9 cellular contexts compared by ENCODE assay signal in genomic region chr7:2821161-2821841, GRCh38. TPM values are rescaled to one million over a fixed set of nuclear protein-coding genes. Genes with fewer than 3 reads are reported as not detected.
DNase-seq lines count a peak whose midpoint lies in the region; ATAC-seq and TF ChIP-seq lines count a peak whose summit lies in the region.
"Had no signal": no experiment of that assay in that cellular context is flagged by ENCODE, and none has a peak within 500 bp of the region (broad histone marks: within the 10 kb centered on the region; RNA-seq: fewer than 3 reads in every experiment).

No MANE protein-coding gene starts in this region.

- WGBS in right cardiac atrium: 60% methylated on average over 12 of the region's 12 CpGs

- no peak overlapping the region for H3K4me3 Mint-ChIP-seq in activated T-cell treated with anti-CD3 and anti-CD28 coated beads, Interleukin-2, amount 50 U/mL, for 24 hours

- no peaks in the 10 kb centered on the region for H3K36me3 Mint-ChIP-seq in activated T-cell treated with anti-CD3 and anti-CD28 coated beads, Interleukin-2, amount 50 U/mL, for 24 hours (ENCODE audit: low read depth)

- ATAC-seq in HG03175 (IDR thresholded peaks at IDR 0.05; ENCODE audit: unreplicated experiment) (peak; percentile 59), Panc1 (peak; percentile 72), right cardiac atrium (no peak)

- peak overlapping the region; percentile 84 for H3K27ac ChIP-seq in Panc1 (ENCODE audit: low read length)
- H3K27ac ChIP-seq in right cardiac atrium (ENCODE audit: low read length): peak overlapping the region; percentile 29
- peak overlapping the region; percentile 67 for H3K27ac ChIP-seq in subcutaneous abdominal adipose tissue (ENCODE audit: low read depth, low read length)
- H3K27ac ChIP-seq in WERI-Rb-1: no peak overlapping the region
- H3K27ac ChIP-seq: thoracic aorta had no signal

- peaks cover 50% of the 10 kb centered on the region for H3K4me1 Mint-ChIP-seq in activated T-cell treated with anti-CD3 and anti-CD28 coated beads, Interleukin-2, amount 50 U/mL, for 24 hours (ENCODE audit: low read depth)

- peak overlapping the region in 1 of 5 donors; percentile 13 for H3K9ac ChIP-seq in subcutaneous abdominal adipose tissue (ENCODE audit: low read length in 5 of 5)

- no peak for TF ChIP-seq CTCF in Panc1 (IDR thresholded peaks at IDR 0.05)
- no peak for TF ChIP-seq CTCF in WERI-Rb-1 (IDR thresholded peaks at IDR 0.05; ENCODE audit: low read depth, low read length)

- DNase-seq in activated T-cell treated with anti-CD3 and anti-CD28 coated beads, Interleukin-2, amount 50 U/mL, for 24 hours: no peak
- no peak for DNase-seq in activated T-cell treated with anti-CD3 and anti-CD28 coated beads for 4 hours
- DNase-seq in Panc1 (ENCODE audit: low read depth, low spot score): no peak
- peak in 2 of 3 donors; percentile 28 to 31 for DNase-seq in right cardiac atrium
- DNase-seq in WERI-Rb-1: no peak
- DNase-seq in GDM1 (lab: John Stamatoyannopoulos, UW): no peak

- H3K9me3 ChIP-seq in Panc1 (ENCODE audit: control insufficient read depth, insufficient read depth, low read depth, low read length) (no peaks in the 10 kb centered on the region), right cardiac atrium (ENCODE audit: control insufficient read depth, low read length) (no peaks in the 10 kb centered on the region), subcutaneous abdominal adipose tissue (ENCODE audit: control insufficient read depth in 5 of 5, low read length in 5 of 5) (no peaks in the 10 kb centered on the region), WERI-Rb-1 (ENCODE audit: severe bottlenecking) (no peaks in the 10 kb centered on the region)
- H3K9me3 ChIP-seq: thoracic aorta had no signal

- intact Hi-C loops in Panc1 (cut with micrococcal nuclease; ENCODE audit: unreplicated experiment): no loop called here
- intact Hi-C loops in right cardiac atrium (cut with DNase I): no loop called here

- CTCF ChIA-PET in Panc1 (lab: Charles Lee): no interaction called here

- H3K4me1 ChIP-seq in Panc1 (ENCODE audit: control insufficient read depth, insufficient read depth, low read length) (peaks cover 83% of the 10 kb centered on the region), right cardiac atrium (ENCODE audit: control insufficient read depth, insufficient read depth, low read length) (peaks cover 30% of the 10 kb centered on the region), subcutaneous abdominal adipose tissue (ENCODE audit: control insufficient read depth in 5 of 5, insufficient read depth in 5 of 5, low read length in 5 of 5) (peaks cover 2 to 70% (median 64%) of the 10 kb centered on the region in 5 donors)

- POLR2A ChIA-PET in Panc1 (lab: Charles Lee): interaction anchor here (0.6 kb wide), 1 partner anchor 34 kb away, joined by 5 read pairs; no protein-coding TSS in a partner anchor

- H3K27me3 Mint-ChIP-seq in activated T-cell treated with anti-CD3 and anti-CD28 coated beads, Interleukin-2, amount 50 U/mL, for 24 hours: no peaks in the 10 kb centered on the region

- H3K27me3 ChIP-seq in Panc1 (ENCODE audit: control insufficient read depth, insufficient read depth, low read length): no peaks in the 10 kb centered on the region
- H3K27me3 ChIP-seq in right cardiac atrium (ENCODE audit: control insufficient read depth, insufficient read depth): no peaks in the 10 kb centered on the region
- H3K27me3 ChIP-seq in subcutaneous abdominal adipose tissue (ENCODE audit: control insufficient read depth in 5 of 5, insufficient read depth in 4 of 5, low read length in 5 of 5): no peaks in the 10 kb centered on the region
- H3K27me3 ChIP-seq in WERI-Rb-1 (ENCODE audit: insufficient read depth, low read depth, severe bottlenecking): no peaks in the 10 kb centered on the region

- H3K4me3 ChIP-seq in Panc1 (ENCODE audit: low read depth in 2 of 2, low read length in 2 of 2) (peak overlapping the region in 1 of 2 experiments; percentile 12; a peak in 2 of 4 replicates), right cardiac atrium (ENCODE audit: low read length) (no peak overlapping the region), subcutaneous abdominal adipose tissue (ENCODE audit: low read depth in 1 of 5, low read length in 5 of 5) (peak overlapping the region in 1 of 5 donors; percentile 29), WERI-Rb-1 (ENCODE audit: low read depth, low read length) (no peak overlapping the region)
- H3K4me3 ChIP-seq: thoracic aorta had no signal

- in situ Hi-C loops in Panc1 (cut with HindIII; ENCODE audit: low pct_unique_long_range_greater_than_20kb, low sequenced_read_pairs): no loop called here

- no peaks in the 10 kb centered on the region for H3K36me3 ChIP-seq in Panc1 (ENCODE audit: control insufficient read depth, insufficient read depth, low read length)
- no peaks in the 10 kb centered on the region for H3K36me3 ChIP-seq in subcutaneous abdominal adipose tissue (ENCODE audit: control insufficient read depth in 5 of 5, insufficient read depth in 5 of 5, low read length in 5 of 5)
- H3K36me3 ChIP-seq in WERI-Rb-1: no peaks in the 10 kb centered on the region
- H3K36me3 ChIP-seq: thoracic aorta had no signal

- H3K9me3 Mint-ChIP-seq in activated T-cell treated with anti-CD3 and anti-CD28 coated beads, Interleukin-2, amount 50 U/mL, for 24 hours: no peaks in the 10 kb centered on the region

- H3K27ac Mint-ChIP-seq in activated T-cell treated with anti-CD3 and anti-CD28 coated beads, Interleukin-2, amount 50 U/mL, for 24 hours: peak overlapping the region; percentile 29

- no TSS peak for BruUV-seq in Panc1 (replicated peaks; lab: Mats Ljungman, UMichigan)

RNA-seq across cellular contexts. Expression of gene GNA12, which starts 22.8 kb away (rescaled TPM):
- total RNA-seq in Panc1 (2021; ENCODE audit: unreplicated experiment): 139 TPM
- polyA plus RNA-seq in Panc1 (2012; ENCODE audit: insufficient read length): 170 TPM
- 10 to 100 TPM; 60.8 to 68.1 (median 64.4) TPM for total RNA-seq in right cardiac atrium
- 32.8 TPM for polyA plus RNA-seq in right cardiac atrium

Comparison
In these comparisons a context has a peak if more than half of its experiments do, and no peak if none do; other contexts are left out.
1. DNase-seq: peak in right cardiac atrium (2 of 3); none in activated T-cell treated with anti-CD3 and anti-CD28 coated beads, Interleukin-2, amount 50 U/mL, for 24 hours (single experiment), activated T-cell treated with anti-CD3 and anti-CD28 coated beads for 4 hours (single experiment), Panc1 (single experiment), WERI-Rb-1 (single experiment) and GDM1 (single experiment).
2. ATAC-seq: peak in HG03175 (single experiment) and Panc1 (single experiment); none in right cardiac atrium (0 of 2).